Comparison of ENCODE assay signal across 30 cellular contexts in genomic region chr17:55281592-55282378, GRCh38. TPM values are rescaled to one million over a fixed set of nuclear protein-coding genes. Genes with fewer than 3 reads are reported as not detected.
DNase-seq lines count a peak whose midpoint lies in the region; ATAC-seq and TF ChIP-seq lines count a peak whose summit lies in the region.
"Had no signal": no experiment of that assay in that cellular context is flagged by ENCODE, and none has a peak within 500 bp of the region (broad histone marks: within the 10 kb centered on the region; RNA-seq: fewer than 3 reads in every experiment).

No MANE protein-coding gene starts in this region.

- H3K4me1 ChIP-seq in breast epithelium (peaks cover 9 to 30% of the 10 kb centered on the region in 2 donors), mammary epithelial cell (ENCODE audit: insufficient read depth, low read length) (peaks cover 21% of the 10 kb centered on the region), esophagus muscularis mucosa (peaks cover 82 to 98% (median 96%) of the 10 kb centered on the region in 4 donors), sigmoid colon (peaks cover 0 to 90% (median 86%) of the 10 kb centered on the region in 4 donors), tibial artery (peaks cover 15 to 90% (median 74%) of the 10 kb centered on the region in 4 donors)
- H3K4me1 ChIP-seq: SJSA1 had no signal

- no peak for DNase-seq in breast epithelium (ENCODE audit: low spot score in 2 of 2)
- DNase-seq in mammary epithelial cell: no peak
- DNase-seq in esophagus muscularis mucosa (ENCODE audit: extremely low spot score): no peak
- no peak for DNase-seq in sigmoid colon
- DNase-seq in tibial artery: no peak
- no peak for DNase-seq in LoVo (ENCODE audit: low spot score)
- no peak for DNase-seq in stimulated activated CD4-positive, alpha-beta T cell treated with anti-CD3 and anti-CD28 coated beads, Interleukin-4, amount 100 ng/mL, for 1 hour
- DNase-seq: activated CD4-positive, CD25-positive, alpha-beta regulatory T cell; activated naive CD4-positive, alpha-beta T cell; activated T-cell treated with anti-CD3 and anti-CD28 coated beads, Interleukin-2, amount 50 U/mL, for 72 hours; Calu3; cortex of kidney; DMS79 treated with DMSO at 0.1 percent for 48 hours; GF-D8; H7; KBM-7; MG63; NCI-H2081; NCI-H345; pancreas; stimulated activated naive CD8-positive, alpha-beta T cell treated with anti-CD3 and anti-CD28 coated beads, Interleukin-15, Interleukin-2, amounts not matched to agents 100 U/mL and 50 U/mL, for 24 hours; T-cell had no signal

- no peaks in the 10 kb centered on the region for H4K20me1 ChIP-seq in mammary epithelial cell (ENCODE audit: insufficient read depth, low read length)

- H3K4me2 ChIP-seq in mammary epithelial cell (ENCODE audit: insufficient read depth, low read depth, low read length): no peak overlapping the region

- TF ChIP-seq EP300 in esophagus muscularis mucosa (IDR thresholded peaks at IDR 0.05) (no peak), sigmoid colon (IDR thresholded peaks at IDR 0.05) (no peak)

- no peaks in the 10 kb centered on the region for H3K79me2 ChIP-seq in mammary epithelial cell (ENCODE audit: insufficient read depth, low read length)

- no peaks in the 10 kb centered on the region for H3K27me3 ChIP-seq in breast epithelium
- H3K27me3 ChIP-seq in mammary epithelial cell (ENCODE audit: insufficient read depth, low read length): no peaks in the 10 kb centered on the region
- no peaks in the 10 kb centered on the region for H3K27me3 ChIP-seq in esophagus muscularis mucosa
- H3K27me3 ChIP-seq in sigmoid colon: no peaks in the 10 kb centered on the region
- no peaks in the 10 kb centered on the region for H3K27me3 ChIP-seq in tibial artery
- H3K27me3 ChIP-seq: MG63, pancreas, SJSA1 had no signal

- H3K27ac ChIP-seq in breast epithelium (peak overlapping the region; percentile 67 to 91), mammary epithelial cell (ENCODE audit: insufficient read depth, low read depth, low read length) (no peak overlapping the region), esophagus muscularis mucosa (replicated peaks in 1 of 4) (peak overlapping the region; percentile 91 to 99 (median 95)), sigmoid colon (peak overlapping the region; percentile 88 to 97 (median 91)), tibial artery (peak overlapping the region; percentile 83 to 88)
- H3K27ac ChIP-seq: 22Rv1, pancreas, SJSA1 had no signal

- dilution Hi-C loops in mammary epithelial cell (cut with HindIII; ENCODE audit: low sequenced_read_pairs): no loop called here

- 89% methylated on average over 8 of the region's 8 CpGs for WGBS in mammary epithelial cell (ENCODE audit: low coverage, missing lambda C conversion rate)
- WGBS in esophagus muscularis mucosa: 51% methylated on average over 8 of the region's 8 CpGs
- WGBS in sigmoid colon, 2 donors: 90 to 93% methylated on average over 8 of the region's 8 CpGs

- ATAC-seq in HG03442 (IDR thresholded peaks at IDR 0.05; ENCODE audit: unreplicated experiment): no peak
- ATAC-seq: activated T-cell treated with anti-CD3 and anti-CD28 coated beads, Interleukin-2, amount 50 U/mL, for 72 hours; esophagus mucosa; pancreas; sciatic nerve; stimulated activated naive CD8-positive, alpha-beta T cell treated with anti-CD3 and anti-CD28 coated beads, Interleukin-15, Interleukin-2, amounts not matched to agents 100 U/mL and 50 U/mL, for 24 hours; T-cell had no signal

- no peak for TF ChIP-seq POLR2A in breast epithelium (IDR thresholded peaks at IDR 0.05)
- TF ChIP-seq POLR2A in esophagus muscularis mucosa (IDR thresholded peaks at IDR 0.05; ENCODE audit: low read depth): no peak
- TF ChIP-seq POLR2A in sigmoid colon (IDR thresholded peaks at IDR 0.05): no peak

- BruUV-seq in mammary epithelial cell (replicated peaks; lab: Mats Ljungman, UMichigan): no TSS peak

- no peak overlapping the region for H3K9ac ChIP-seq in mammary epithelial cell (ENCODE audit: insufficient read depth, low read length)

- CTCF ChIA-PET in mammary epithelial cell (lab: Charles Lee; ENCODE audit: low non-redundant PET): no interaction called here

- H3K9me3 ChIP-seq in breast epithelium: no peaks in the 10 kb centered on the region
- H3K9me3 ChIP-seq in mammary epithelial cell (replicated peaks; ENCODE audit: insufficient read depth, low read length): no peaks in the 10 kb centered on the region
- no peaks in the 10 kb centered on the region for H3K9me3 ChIP-seq in esophagus muscularis mucosa
- no peaks in the 10 kb centered on the region for H3K9me3 ChIP-seq in sigmoid colon
- H3K9me3 ChIP-seq in tibial artery: no peaks in the 10 kb centered on the region
- H3K9me3 ChIP-seq: MG63, pancreas, SJSA1 had no signal

- no peak overlapping the region for H3K4me3 ChIP-seq in breast epithelium
- no peak overlapping the region for H3K4me3 ChIP-seq in mammary epithelial cell (replicated peaks in 1 of 3; ENCODE audit: insufficient read depth in 1 of 3, low read depth in 2 of 3, low read length in 3 of 3)
- H3K4me3 ChIP-seq in esophagus muscularis mucosa: no peak overlapping the region
- no peak overlapping the region for H3K4me3 ChIP-seq in sigmoid colon
- H3K4me3 ChIP-seq in tibial artery: peak overlapping the region; percentile 10 to 14
- H3K4me3 ChIP-seq: MG63, pancreas, SJSA1 had no signal

- H3K36me3 ChIP-seq in breast epithelium (no peaks in the 10 kb centered on the region), mammary epithelial cell (ENCODE audit: insufficient read depth, low read length) (no peaks in the 10 kb centered on the region), esophagus muscularis mucosa (no peaks in the 10 kb centered on the region), sigmoid colon (no peaks in the 10 kb centered on the region), tibial artery (no peaks in the 10 kb centered on the region)
- H3K36me3 ChIP-seq: MG63, pancreas, SJSA1 had no signal

- intact Hi-C loops in breast epithelium (cut with DNase I; ENCODE audit: low total_unique reads) (no loop called here), mammary epithelial cell (cut with micrococcal nuclease) (no loop called here), esophagus muscularis mucosa (cut with DNase I) (no loop called here), sigmoid colon (cut with DNase I) (no loop called here), tibial artery (cut with DNase I; ENCODE audit: low total_unique reads) (no loop called here)

- in situ Hi-C loops in mammary epithelial cell (cut with MboI; ENCODE audit: low sequenced_read_pairs in 2 of 2): loop anchor here in 1 of 2 donors (25.0 kb wide), 2 partner anchors 219 to 294 kb away; no protein-coding TSS in a partner anchor

- H2AFZ ChIP-seq in mammary epithelial cell (ENCODE audit: low read depth, low read length): no peak overlapping the region

- TF ChIP-seq CTCF in breast epithelium (IDR thresholded peaks at IDR 0.05) (no peak), mammary epithelial cell (conservative IDR thresholded peaks at IDR 0.05 in 1 of 2, IDR thresholded peaks at IDR 0.05 in 1 of 2; ENCODE audit: extremely low read depth in 1 of 2, insufficient read depth in 1 of 2, low read depth in 1 of 2, low read length in 2 of 2) (no peak), esophagus muscularis mucosa (IDR thresholded peaks at IDR 0.05) (no peak), sigmoid colon (IDR thresholded peaks at IDR 0.05) (no peak), tibial artery (IDR thresholded peaks at IDR 0.05) (no peak)

RNA-seq across cellular contexts. Expression of gene HLF, which starts 17.0 kb away (rescaled TPM):
- total RNA-seq in breast epithelium (10 to 100 TPM; 11.8 to 21.4 (median 13.4) TPM), mammary epithelial cell (under 1 TPM; 0.21 to 0.67 TPM), esophagus muscularis mucosa (100 to 1,000 TPM; 137 to 176 (median 154) TPM), sigmoid colon (10 to 100 TPM; 41.7 to 54.0 (median 49.4) TPM)
- polyA plus RNA-seq in mammary epithelial cell (0.16 TPM), sigmoid colon (1 to 10 TPM in 2 of 3 donors, under 1 TPM in 1; 0.92 to 3.1 (median 3.0) TPM)
- polyA minus RNA-seq in mammary epithelial cell: not detected
- total RNA-seq: lung microvascular endothelial cell, neural crest cell had no signal
- polyA plus RNA-seq: CD14-positive monocyte had no signal

Comparison
In these comparisons a context has a peak if more than half of its experiments do, and no peak if none do; other contexts are left out.
1. RNA of gene HLF, which starts 17.0 kb away (total RNA-seq): 137 to 176 TPM in esophagus muscularis mucosa, 41.7 to 54.0 TPM in sigmoid colon and 11.8 to 21.4 TPM in breast epithelium; 0.21 to 0.67 TPM in mammary epithelial cell; every median in the first group is over 4 times any median in the second.
2. H3K4me3 ChIP-seq: peak in tibial artery (2 of 2); none in breast epithelium (0 of 3), mammary epithelial cell (0 of 3), esophagus muscularis mucosa (0 of 4) and sigmoid colon (0 of 4).